Comparison of ENCODE assay signal across 28 cellular contexts in genomic region chr6:118693562-118693961, GRCh38.
"Had no signal": no experiment of that assay in that cellular context is flagged by ENCODE, and none has a peak within 500 bp of the region (broad histone marks: within the 10 kb centered on the region; RNA-seq: fewer than 3 reads in every experiment).

No MANE protein-coding gene starts in this region.

- H3K27ac Mint-ChIP-seq: activated CD4-positive, alpha-beta T cell treated with anti-CD3 and anti-CD28 coated beads for 36 hours; activated naive CD8-positive, alpha-beta T cell treated with anti-CD3 and anti-CD28 coated beads, Interleukin-2, amount 10 ng/mL, durations not matched to agents 7 days and 5 days; activated T-helper 2 cell treated with anti-CD3 and anti-CD28 coated beads, Interferon-gamma antibody, Interleukin-2, Interleukin-4, amounts not matched to agents 10 μg/mL and 5 μg/mL and 100 μg/mL, durations not matched to agents 14 hours and 24 hours and 36 hours; brain; effector memory CD8-positive, alpha-beta T cell; nephron; stimulated activated naive CD8-positive, alpha-beta T cell treated with anti-CD3 and anti-CD28 coated beads, Interleukin-15, amount 100 ng/mL, for 72 hours had no signal

- H3K4me2 ChIP-seq: hepatocyte had no signal

- H2AFZ ChIP-seq: hepatocyte had no signal

- H3K4me1 ChIP-seq: ascending aorta, gastroesophageal sphincter, right lobe of liver, upper lobe of left lung, vagina had no signal

- H3K9me3 ChIP-seq: ascending aorta, gastroesophageal sphincter, right lobe of liver, upper lobe of left lung, vagina had no signal

- H3K27me3 Mint-ChIP-seq: activated CD4-positive, alpha-beta T cell treated with anti-CD3 and anti-CD28 coated beads for 36 hours; activated naive CD8-positive, alpha-beta T cell treated with anti-CD3 and anti-CD28 coated beads, Interleukin-2, amount 10 ng/mL, durations not matched to agents 7 days and 5 days; brain; effector memory CD8-positive, alpha-beta T cell; stimulated activated naive CD8-positive, alpha-beta T cell treated with anti-CD3 and anti-CD28 coated beads, Interleukin-15, amount 100 ng/mL, for 72 hours had no signal

- H3K36me3 ChIP-seq: ascending aorta, cardiac muscle cell, gastroesophageal sphincter, right lobe of liver, upper lobe of left lung, vagina had no signal

- H3K4me3 ChIP-seq: ascending aorta, cardiac muscle cell, gastroesophageal sphincter, hepatocyte, right lobe of liver, skin epidermis, upper lobe of left lung, vagina had no signal

- ATAC-seq: activated CD4-positive, alpha-beta T cell treated with anti-CD3 and anti-CD28 coated beads for 36 hours; effector memory CD8-positive, alpha-beta T cell; gastroesophageal sphincter; left colon; right lobe of liver; stimulated activated naive CD8-positive, alpha-beta T cell treated with anti-CD3 and anti-CD28 coated beads, Interleukin-15, amount 100 ng/mL, for 72 hours had no signal

- H3K9me3 Mint-ChIP-seq: brain; effector memory CD8-positive, alpha-beta T cell; nephron had no signal

- H3K27me3 ChIP-seq: ascending aorta, cardiac muscle cell, gastroesophageal sphincter, hepatocyte, right lobe of liver, upper lobe of left lung, vagina had no signal

- H3K36me3 Mint-ChIP-seq: brain had no signal

- DNase-seq: activated CD4-positive, alpha-beta T cell treated with anti-CD3 and anti-CD28 coated beads for 36 hours; activated CD4-positive, alpha-beta T cell treated with anti-CD3 and anti-CD28 coated beads, Interleukin-2, amount 50 U/mL, for 4 hours; activated CD4-positive, CD25-positive, alpha-beta regulatory T cell; activated CD8-positive, alpha-beta memory T cell treated with anti-CD3 and anti-CD28 coated beads, Interleukin-2, amount 50 U/mL, for 4 hours; activated naive CD8-positive, alpha-beta T cell treated with anti-CD3 and anti-CD28 coated beads, Interleukin-2, amount 10 ng/mL, durations not matched to agents 7 days and 5 days; activated T-cell treated with anti-CD3 and anti-CD28 coated beads, Interleukin-2, amount 50 U/mL, for 1 hour; cortex of kidney; effector memory CD8-positive, alpha-beta T cell; erythroblast; kidney; left colon; mammary epithelial cell; midbrain; right lobe of liver; stimulated activated CD4-positive, alpha-beta T cell treated with anti-CD3 and anti-CD28 coated beads, Interleukin-12 subunit alpha, Interleukin-12 subunit beta, amount 100 ng/mL, for 4 hours; stimulated activated CD4-positive, alpha-beta T cell treated with anti-CD3 and anti-CD28 coated beads, Interleukin-4, amount 100 ng/mL, for 1 hour; stimulated activated naive CD8-positive, alpha-beta T cell treated with anti-CD3 and anti-CD28 coated beads, Interleukin-15, amount 100 ng/mL, for 72 hours; substantia nigra; upper lobe of left lung had no signal

- H3K79me2 ChIP-seq: hepatocyte had no signal

- H3K4me1 Mint-ChIP-seq: brain, nephron had no signal

- H3K4me3 Mint-ChIP-seq: activated CD4-positive, alpha-beta T cell treated with anti-CD3 and anti-CD28 coated beads for 36 hours; activated naive CD8-positive, alpha-beta T cell treated with anti-CD3 and anti-CD28 coated beads, Interleukin-2, amount 10 ng/mL, durations not matched to agents 7 days and 5 days; brain; effector memory CD8-positive, alpha-beta T cell; nephron had no signal

- H3K27ac ChIP-seq: ascending aorta, cardiac muscle cell, gastroesophageal sphincter, hepatocyte, right lobe of liver, skin epidermis, upper lobe of left lung, vagina had no signal
